27 cellular contexts compared by ENCODE assay signal in the genomic region with DNA sequence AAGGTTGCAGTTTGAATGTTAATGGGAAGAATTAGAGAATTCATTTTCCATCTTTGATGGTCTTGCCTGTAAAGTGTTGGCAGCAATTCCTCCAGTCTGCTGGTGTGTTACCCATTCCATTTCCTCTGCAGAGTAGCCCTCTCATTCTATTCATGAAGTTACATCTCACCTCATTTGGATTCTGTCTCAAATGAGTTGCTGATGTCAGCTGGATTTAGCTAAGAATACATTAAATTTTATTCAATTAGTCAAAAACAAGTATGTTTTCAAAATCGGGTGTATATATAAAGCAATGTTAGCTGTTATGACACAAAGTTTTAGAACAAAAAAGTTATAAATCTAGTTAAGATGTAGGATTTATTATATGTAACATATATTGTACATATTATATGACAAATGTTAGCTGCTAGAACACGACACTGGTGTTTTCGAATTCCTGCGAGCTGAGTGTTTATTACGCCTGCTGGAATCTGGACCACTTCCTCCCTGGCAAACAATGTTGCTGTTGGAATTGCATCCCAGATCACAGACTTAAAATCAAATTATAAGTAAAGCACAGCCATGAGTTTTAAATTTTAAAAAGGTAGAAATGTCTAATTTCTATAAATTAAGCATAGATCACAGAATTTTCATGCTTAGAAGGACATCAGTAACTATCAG.
"Had no signal": no experiment of that assay in that cellular context is flagged by ENCODE, and none has a peak within 500 bp of the region (broad histone marks: within the 10 kb centered on the region; RNA-seq: fewer than 3 reads in every experiment).

No MANE protein-coding gene starts in this region.

- DNase-seq: activated CD4-positive, alpha-beta T cell treated with anti-CD3 and anti-CD28 coated beads, Interleukin-2, amount 10 ng/mL, durations not matched to agents 7 days and 5 days; activated CD4-positive, CD25-positive, alpha-beta regulatory T cell treated with anti-CD3 and anti-CD28 coated beads, Interleukin-2, amount 50 U/mL, for 72 hours; activated CD8-positive, alpha-beta T cell treated with anti-CD3 and anti-CD28 coated beads for 36 hours; activated gamma-delta T cell treated with Interleukin-2 at 50 U/mL for 16 hours; activated T-cell treated with anti-CD3 and anti-CD28 coated beads, Interleukin-2, amount 50 U/mL, for 1 hour; adrenal gland; cerebellar nuclear complex; cortex of kidney; endodermal cell; gastrocnemius medialis; hypothalamus; left ventricle myocardium superior; midbrain; pancreas; psoas muscle; stimulated activated CD4-positive, alpha-beta T cell treated with anti-CD3 and anti-CD28 coated beads, Interleukin-1b, Interleukin-23, amount 100 ng/mL, for 48 hours; substantia nigra; thyroid gland; upper lobe of right lung; WERI-Rb-1 had no signal

- H3K27ac Mint-ChIP-seq: activated CD4-positive, alpha-beta T cell treated with anti-CD3 and anti-CD28 coated beads, Interleukin-2, amount 10 ng/mL, durations not matched to agents 7 days and 5 days; activated CD8-positive, alpha-beta T cell treated with anti-CD3 and anti-CD28 coated beads for 36 hours; activated naive CD4-positive, alpha-beta T cell treated with anti-CD3 and anti-CD28 coated beads, Interleukin-2, amount 50 U/mL, for 72 hours; endodermal cell; natural killer cell treated with Interleukin-12 subunit alpha and Interleukin-12 subunit beta and Interleukin-15 and Interleukin-18, amount 100 ng/mL, for 72 hours; stimulated activated naive CD8-positive, alpha-beta T cell treated with anti-CD3 and anti-CD28 coated beads, Interleukin-15, Interleukin-2, amounts not matched to agents 100 ng/mL and 50 ng/mL, for 24 hours; T-helper 2 cell treated with Interferon-gamma antibody and Interleukin-4, amounts not matched to agents 5 μg/mL and 100 μg/mL, for 36 hours had no signal

- H3K4me3 ChIP-seq: adrenal gland, ascending aorta, gastrocnemius medialis, pancreas, psoas muscle, right atrium auricular region, skin epidermis, thyroid gland, upper lobe of right lung had no signal

- ATAC-seq: activated CD8-positive, alpha-beta T cell treated with anti-CD3 and anti-CD28 coated beads for 36 hours; activated naive CD4-positive, alpha-beta T cell treated with anti-CD3 and anti-CD28 coated beads, Interleukin-2, amount 50 U/mL, for 72 hours; gastrocnemius medialis; left ventricle myocardium superior; natural killer cell treated with Interleukin-12 subunit alpha and Interleukin-12 subunit beta and Interleukin-15 and Interleukin-18, amount 100 ng/mL, for 72 hours; pancreas; psoas muscle; upper lobe of right lung had no signal

- H3K27me3 ChIP-seq: adrenal gland, ascending aorta, gastrocnemius medialis, pancreas, right atrium auricular region, thyroid gland, upper lobe of right lung had no signal

- H3K27me3 Mint-ChIP-seq: activated CD4-positive, alpha-beta T cell treated with anti-CD3 and anti-CD28 coated beads, Interleukin-2, amount 10 ng/mL, durations not matched to agents 7 days and 5 days; activated CD8-positive, alpha-beta T cell treated with anti-CD3 and anti-CD28 coated beads for 36 hours; natural killer cell treated with Interleukin-12 subunit alpha and Interleukin-12 subunit beta and Interleukin-15 and Interleukin-18, amount 100 ng/mL, for 72 hours; stimulated activated naive CD8-positive, alpha-beta T cell treated with anti-CD3 and anti-CD28 coated beads, Interleukin-15, Interleukin-2, amounts not matched to agents 100 ng/mL and 50 ng/mL, for 24 hours had no signal

- H3K4me1 Mint-ChIP-seq: activated CD4-positive, alpha-beta T cell treated with anti-CD3 and anti-CD28 coated beads, Interleukin-2, amount 10 ng/mL, durations not matched to agents 7 days and 5 days had no signal

- H3K9me3 ChIP-seq: adrenal gland, ascending aorta, gastrocnemius medialis, pancreas, psoas muscle, right atrium auricular region, thyroid gland, upper lobe of right lung had no signal

- H3K4me3 Mint-ChIP-seq: activated CD4-positive, alpha-beta T cell treated with anti-CD3 and anti-CD28 coated beads, Interleukin-2, amount 10 ng/mL, durations not matched to agents 7 days and 5 days; activated CD8-positive, alpha-beta T cell treated with anti-CD3 and anti-CD28 coated beads for 36 hours; endodermal cell; natural killer cell treated with Interleukin-12 subunit alpha and Interleukin-12 subunit beta and Interleukin-15 and Interleukin-18, amount 100 ng/mL, for 72 hours; stimulated activated naive CD8-positive, alpha-beta T cell treated with anti-CD3 and anti-CD28 coated beads, Interleukin-15, Interleukin-2, amounts not matched to agents 100 ng/mL and 50 ng/mL, for 24 hours; T-helper 2 cell treated with Interferon-gamma antibody and Interleukin-4, amounts not matched to agents 5 μg/mL and 100 μg/mL, for 36 hours had no signal

- H3K36me3 ChIP-seq: adrenal gland, ascending aorta, gastrocnemius medialis, pancreas, right atrium auricular region, thyroid gland, upper lobe of right lung, WERI-Rb-1 had no signal

- H3K27ac ChIP-seq: adrenal gland, ascending aorta, gastrocnemius medialis, pancreas, psoas muscle, right atrium auricular region, skin epidermis, thyroid gland, upper lobe of right lung, WERI-Rb-1 had no signal

- H3K4me1 ChIP-seq: adrenal gland, ascending aorta, gastrocnemius medialis, pancreas, psoas muscle, right atrium auricular region, thyroid gland had no signal

- H3K9me3 Mint-ChIP-seq: activated CD8-positive, alpha-beta T cell treated with anti-CD3 and anti-CD28 coated beads for 36 hours; endodermal cell had no signal

- H3K36me3 Mint-ChIP-seq: activated naive CD4-positive, alpha-beta T cell treated with anti-CD3 and anti-CD28 coated beads, Interleukin-2, amount 50 U/mL, for 72 hours; natural killer cell treated with Interleukin-12 subunit alpha and Interleukin-12 subunit beta and Interleukin-15 and Interleukin-18, amount 100 ng/mL, for 72 hours had no signal
